1 cellular context compared by ENCODE assay signal in genomic region chr10:4188406-4188805, GRCh38.
TF ChIP-seq lines count a peak whose summit lies in the region.

No MANE protein-coding gene starts in this region.

TF ChIP-seq in GM23338, 12 proteins besides CTCF, POLR2A, EP300 and RAD21 (continued from another document):
- no peak for TF ChIP-seq ZNF462 (CRISPR knock-in tag; IDR thresholded peaks at IDR 0.05)
TF ChIP-seq in GM23338: peak in this region for 0.
